8 cellular contexts compared by ENCODE assay signal in genomic region chr11:46846510-46846830, GRCh38. TPM values are rescaled to one million over a fixed set of nuclear protein-coding genes. Genes with fewer than 3 reads are reported as not detected.
DNase-seq lines count a peak whose midpoint lies in the region; ATAC-seq and TF ChIP-seq lines count a peak whose summit lies in the region.

No MANE protein-coding gene starts in this region.

- TF ChIP-seq POLR2A in suprapubic skin (IDR thresholded peaks at IDR 0.05): no peak

- peaks cover 43% of the 10 kb centered on the region for H3K79me2 ChIP-seq in SU-DHL-6 (ENCODE audit: insufficient read depth, low read length)

- H3K9me3 ChIP-seq in SU-DHL-6 (ENCODE audit: insufficient read depth, low read length) (no peaks in the 10 kb centered on the region), suprapubic skin (no peaks in the 10 kb centered on the region)

- H3K4me1 ChIP-seq in suprapubic skin: peaks cover 27% of the 10 kb centered on the region

- H3K4me3 ChIP-seq in AG10803 (ENCODE audit: low read length): peak overlapping the region; percentile 94
- peak overlapping the region; percentile 58 for H3K4me3 ChIP-seq in SU-DHL-6 (ENCODE audit: insufficient read depth, low read length, poor library complexity, severe bottlenecking)
- H3K4me3 ChIP-seq in iPS-11a (ENCODE audit: low read depth, low read length): peak overlapping the region; percentile 82
- peak overlapping the region; percentile 97 for H3K4me3 ChIP-seq in suprapubic skin

- no peaks in the 10 kb centered on the region for H3K27me3 ChIP-seq in SU-DHL-6 (ENCODE audit: low read length)
- H3K27me3 ChIP-seq in suprapubic skin: no peaks in the 10 kb centered on the region

- WGBS in suprapubic skin: 7% methylated on average over 6 of the region's 6 CpGs

- peak overlapping the region; percentile 61 for H3K9ac ChIP-seq in SU-DHL-6 (ENCODE audit: low read length)

- peak; percentile 5 for ATAC-seq in GM21723 (IDR thresholded peaks at IDR 0.05; ENCODE audit: unreplicated experiment)

- H3K27ac ChIP-seq in SU-DHL-6 (ENCODE audit: low read depth, low read length): no peak overlapping the region
- no peak overlapping the region for H3K27ac ChIP-seq in suprapubic skin

- H2AFZ ChIP-seq in SU-DHL-6 (ENCODE audit: low read depth, low read length, severe bottlenecking): peak overlapping the region; percentile 70

- DNase-seq in AG10803 (ENCODE audit: low read depth) (no peak), suprapubic skin (ENCODE audit: low spot score in 2 of 2) (no peak), NCI-H2227 (lab: John Stamatoyannopoulos, UW; ENCODE audit: unreplicated experiment) (no peak), H4 (ENCODE audit: low spot score) (no peak), NCI-H524 (lab: John Stamatoyannopoulos, UW) (no peak)

- TF ChIP-seq CTCF in AG10803 (conservative IDR thresholded peaks at IDR 0.05; ENCODE audit: low read length) (no peak), SU-DHL-6 (IDR thresholded peaks at IDR 0.05; ENCODE audit: insufficient read depth, low read length, poor library complexity, severe bottlenecking) (no peak), suprapubic skin (IDR thresholded peaks at IDR 0.05) (no peak)

- H3K9me2 ChIP-seq in SU-DHL-6 (replicated peaks; ENCODE audit: insufficient read depth, low read length): no peaks in the 10 kb centered on the region

- H3K36me3 ChIP-seq in SU-DHL-6 (ENCODE audit: low read length) (no peaks in the 10 kb centered on the region), suprapubic skin (no peaks in the 10 kb centered on the region)

- H4K20me1 ChIP-seq in SU-DHL-6 (ENCODE audit: low read depth, low read length): no peaks in the 10 kb centered on the region

- H3F3A ChIP-seq in SU-DHL-6 (ENCODE audit: insufficient read depth): no peaks in the 10 kb centered on the region

- TF ChIP-seq EP300 in suprapubic skin (IDR thresholded peaks at IDR 0.05): no peak

- peak overlapping the region; percentile 82 for H3K4me2 ChIP-seq in SU-DHL-6 (ENCODE audit: low read depth, low read length, poor library complexity, severe bottlenecking)

RNA-seq across cellular contexts. Expression of gene CKAP5, which starts 0.4 kb away (rescaled TPM):
- total RNA-seq in suprapubic skin: 10 to 100 TPM; 29.9 to 59.2 (median 38.9) TPM
- total RNA-seq in H4 (2014; rRNA removed; shearing (Covaris generic)): 54.6 and 71.4 TPM in 2 replicates
